ENCODE assay signal across 1 cellular context in the genomic region with DNA sequence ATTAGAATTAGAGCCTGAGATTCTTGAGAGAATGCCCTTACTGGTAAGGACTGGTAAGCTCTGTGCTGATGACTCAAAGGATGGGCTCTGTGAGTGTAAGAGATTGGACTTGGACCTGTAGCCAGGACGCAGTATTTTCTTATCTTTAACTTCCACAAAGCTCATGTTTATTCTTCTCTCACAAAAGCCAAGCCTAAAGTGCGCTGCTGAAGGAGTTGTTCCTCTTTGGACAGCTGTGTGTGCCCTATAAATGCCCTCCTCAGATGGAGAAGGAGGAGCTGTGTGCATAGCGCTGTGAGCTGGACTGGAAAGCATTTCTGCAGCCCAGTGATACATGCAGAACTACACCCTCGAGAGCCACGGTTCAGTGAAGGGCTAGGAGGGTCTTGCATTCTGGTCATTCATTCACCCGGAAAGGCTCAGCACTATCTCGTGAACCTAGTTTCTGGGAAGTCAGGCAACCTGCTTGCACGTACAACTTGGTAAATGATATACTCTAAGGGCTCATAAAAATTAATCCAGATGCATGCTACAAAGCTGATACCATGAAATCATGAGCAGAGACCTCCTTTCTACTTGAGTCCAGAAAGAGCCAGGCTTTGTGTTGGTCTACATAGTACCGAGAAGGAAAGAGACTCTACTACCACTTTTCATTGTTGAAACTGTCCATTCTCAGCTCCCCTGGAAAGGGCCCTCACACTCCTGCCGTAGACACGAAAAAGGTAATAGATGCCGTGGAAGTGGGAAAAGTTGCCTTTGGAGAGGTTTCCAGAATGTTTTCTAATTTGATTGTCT.
TF ChIP-seq lines count a peak whose summit lies in the region.

No MANE protein-coding gene starts in this region.

TF ChIP-seq in IMR-90, 13 proteins besides CTCF, POLR2A, EP300 and RAD21:
- TF ChIP-seq, protein P1, sequence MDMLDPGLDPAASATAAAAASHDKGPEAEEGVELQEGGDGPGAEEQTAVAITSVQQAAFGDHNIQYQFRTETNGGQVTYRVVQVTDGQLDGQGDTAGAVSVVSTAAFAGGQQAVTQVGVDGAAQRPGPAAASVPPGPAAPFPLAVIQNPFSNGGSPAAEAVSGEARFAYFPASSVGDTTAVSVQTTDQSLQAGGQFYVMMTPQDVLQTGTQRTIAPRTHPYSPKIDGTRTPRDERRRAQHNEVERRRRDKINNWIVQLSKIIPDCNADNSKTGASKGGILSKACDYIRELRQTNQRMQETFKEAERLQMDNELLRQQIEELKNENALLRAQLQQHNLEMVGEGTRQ (IDR thresholded peaks at IDR 0.05; ENCODE audit: low read depth, low read length), result no peak
- TF ChIP-seq MAZ (IDR thresholded peaks at IDR 0.05; ENCODE audit: borderline replicate concordance, low read depth, low read length), result no peak
- no peak for TF ChIP-seq CHD1 (IDR thresholded peaks at IDR 0.05; ENCODE audit: low read depth, low read length)
- no peak for TF ChIP-seq SMC3 (IDR thresholded peaks at IDR 0.05; ENCODE audit: low read depth, low read length)
- TF ChIP-seq RFX5 (IDR thresholded peaks at IDR 0.05; ENCODE audit: low read depth, low read length), result no peak
- no peak for TF ChIP-seq FOS (IDR thresholded peaks at IDR 0.05; ENCODE audit: low read depth, low read length)
